Comparison of ENCODE assay signal across 9 cellular contexts in the genomic region with DNA sequence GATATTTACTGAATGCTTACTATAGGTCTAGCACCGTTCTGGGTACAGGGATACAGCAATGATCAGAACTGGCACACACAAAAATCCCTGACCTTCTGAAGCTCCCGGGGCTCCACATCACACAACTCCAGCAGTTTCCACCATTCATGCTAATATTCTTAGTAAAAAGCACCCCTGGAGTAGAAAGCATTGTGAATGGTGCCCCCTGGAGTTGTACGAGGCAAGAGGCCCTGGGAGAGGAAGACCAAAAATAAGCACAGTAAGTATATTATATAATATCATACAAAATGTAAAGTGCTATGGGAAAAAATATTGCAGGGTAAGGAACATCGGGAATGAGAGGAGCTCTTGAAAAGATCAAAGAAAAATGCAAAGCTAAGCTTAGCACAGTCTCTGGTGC. TPM values are rescaled to one million over a fixed set of nuclear protein-coding genes. Genes with fewer than 3 reads are reported as not detected.
DNase-seq lines count a peak whose midpoint lies in the region; ATAC-seq and TF ChIP-seq lines count a peak whose summit lies in the region.
"Had no signal": no experiment of that assay in that cellular context is flagged by ENCODE, and none has a peak within 500 bp of the region (broad histone marks: within the 10 kb centered on the region; RNA-seq: fewer than 3 reads in every experiment).

No MANE protein-coding gene starts in this region.

- H3K27me3 ChIP-seq in layer of hippocampus (ENCODE audit: control insufficient read depth, insufficient read depth, low read length) = no peaks in the 10 kb centered on the region

- H3K27ac ChIP-seq in VCaP (peak overlapping the region; percentile 87), layer of hippocampus (ENCODE audit: low read depth, low read length) (peak overlapping the region; percentile 77)

- ATAC-seq in left ventricle myocardium superior (peak; percentile 16), Right ventricle myocardium inferior (no peak), GM21529 (IDR thresholded peaks at IDR 0.05; ENCODE audit: unreplicated experiment) (no peak), sciatic nerve (no peak)
- no peak for ATAC-seq in activated CD8-positive, alpha-beta T cell treated with anti-CD3 and anti-CD28 coated beads for 36 hours

- no peaks in the 10 kb centered on the region for H3K9me3 Mint-ChIP-seq in activated CD8-positive, alpha-beta T cell treated with anti-CD3 and anti-CD28 coated beads for 36 hours
- H3K9me3 Mint-ChIP-seq: activated naive CD4-positive, alpha-beta T cell treated with anti-CD3 and anti-CD28 coated beads, Interleukin-2, amount 50 U/mL, for 24 hours had no signal

- POLR2A ChIA-PET in activated CD8-positive, alpha-beta T cell treated with anti-CD3 and anti-CD28 coated beads for 36 hours (lab: Charles Lee) = no interaction called here

- no peak overlapping the region for H3K4me3 Mint-ChIP-seq in activated CD8-positive, alpha-beta T cell treated with anti-CD3 and anti-CD28 coated beads for 36 hours

- CTCF ChIA-PET in activated CD8-positive, alpha-beta T cell treated with anti-CD3 and anti-CD28 coated beads for 36 hours (lab: Charles Lee) = interaction anchor here (1.0 to 2.4 kb wide), 6 partner anchors 49 to 281 kb away, joined by 3 to 12 read pairs (median 4); no protein-coding TSS in a partner anchor

- no peak for TF ChIP-seq CTCF in VCaP (conservative IDR thresholded peaks at IDR 0.05)
- no peak for TF ChIP-seq CTCF in activated CD8-positive, alpha-beta T cell treated with anti-CD3 and anti-CD28 coated beads for 36 hours (IDR thresholded peaks at IDR 0.05)

- H3K36me3 Mint-ChIP-seq in activated CD8-positive, alpha-beta T cell treated with anti-CD3 and anti-CD28 coated beads for 36 hours (ENCODE audit: low read depth) = no peaks in the 10 kb centered on the region
- H3K36me3 Mint-ChIP-seq: activated naive CD4-positive, alpha-beta T cell treated with anti-CD3 and anti-CD28 coated beads, Interleukin-2, amount 50 U/mL, for 24 hours had no signal

- intact Hi-C loops in left ventricle myocardium superior (cut with micrococcal nuclease) (no loop called here), Right ventricle myocardium inferior (cut with DNase I) (loop anchor here (5.0 kb wide), 2 partner anchors 178 to 278 kb away; no protein-coding TSS in a partner anchor), sciatic nerve (cut with DNase I) (no loop called here)
- intact Hi-C loops in activated CD8-positive, alpha-beta T cell treated with anti-CD3 and anti-CD28 coated beads for 36 hours (cut with micrococcal nuclease) = no loop called here

- H3K4me1 Mint-ChIP-seq in activated CD8-positive, alpha-beta T cell treated with anti-CD3 and anti-CD28 coated beads for 36 hours (ENCODE audit: low read depth) = peaks cover 21% of the 10 kb centered on the region

- peaks cover 5% of the 10 kb centered on the region for H3K27me3 Mint-ChIP-seq in activated CD8-positive, alpha-beta T cell treated with anti-CD3 and anti-CD28 coated beads for 36 hours
- H3K27me3 Mint-ChIP-seq: activated naive CD4-positive, alpha-beta T cell treated with anti-CD3 and anti-CD28 coated beads, Interleukin-2, amount 50 U/mL, for 24 hours had no signal

- no peak overlapping the region for H3K27ac Mint-ChIP-seq in activated CD8-positive, alpha-beta T cell treated with anti-CD3 and anti-CD28 coated beads for 36 hours

- DNase-seq in left ventricle myocardium superior = no peak
- DNase-seq in Right ventricle myocardium inferior (ENCODE audit: missing footprints) = no peak
- DNase-seq in hepatic stellate cell (ENCODE audit: low spot score) = no peak
- no peak for DNase-seq in activated CD8-positive, alpha-beta T cell treated with anti-CD3 and anti-CD28 coated beads for 36 hours
- no peak for DNase-seq in sciatic nerve (ENCODE audit: low spot score)

RNA-seq across cellular contexts. Expression of a gene that starts 0.8 kb away (rescaled TPM):
- total RNA-seq in left ventricle myocardium superior (6.4 TPM), Right ventricle myocardium inferior (6.1 TPM), sciatic nerve (14.4 TPM)
- total RNA-seq in activated CD8-positive, alpha-beta T cell treated with anti-CD3 and anti-CD28 coated beads for 36 hours = 1 to 10 TPM; 1.8 to 2.5 TPM
